Comparison of ENCODE assay signal across 8 cellular contexts in the genomic region with DNA sequence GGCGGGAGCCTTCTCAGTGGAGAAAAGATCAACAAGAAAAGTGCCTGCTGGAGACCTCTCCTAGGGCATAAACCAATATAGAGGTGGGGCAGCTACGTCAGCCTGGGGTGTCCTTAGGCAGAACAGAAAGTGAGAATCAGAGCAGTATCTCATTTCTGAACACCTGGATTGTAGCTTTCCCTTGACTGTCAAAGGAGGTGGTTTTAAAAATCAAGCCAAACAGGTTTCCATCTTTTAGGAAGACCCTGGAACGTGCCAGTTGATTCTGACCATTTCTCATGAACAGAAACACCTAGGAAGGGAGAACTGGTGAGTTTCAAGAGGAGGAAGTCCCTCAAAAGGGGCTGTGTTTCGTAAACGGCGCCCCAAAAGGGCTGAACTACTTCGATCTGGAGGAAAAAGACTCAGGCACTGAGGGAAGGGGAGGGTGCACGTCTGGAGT. TPM values are rescaled to one million over a fixed set of nuclear protein-coding genes. Genes with fewer than 3 reads are reported as not detected.
DNase-seq lines count a peak whose midpoint lies in the region.
"Not testable (repeated sequence)": the region's sequence is repeated elsewhere in the genome, so short reads cannot be mapped to it uniquely, and the experiment has no call there.

No MANE protein-coding gene starts in this region.

- POLR2A ChIA-PET in CD4-positive, alpha-beta memory T cell (lab: Charles Lee; ENCODE audit: partially characterized antibody): interaction anchor here (0.5 to 4.5 kb wide), 17 partner anchors 27 to 237 kb away, joined by 3 to 66 read pairs (median 6); a partner anchor contains a TSS

- not testable (repeated sequence) for H3K36me3 ChIP-seq in CD4-positive, alpha-beta memory T cell (ENCODE audit: insufficient read depth, low read length); iPS DF 6.9 (ENCODE audit: control insufficient read depth, insufficient read depth, low read length); neuron (ENCODE audit: insufficient read depth, low read length)

- CTCF ChIA-PET in CD4-positive, alpha-beta memory T cell (lab: Charles Lee; ENCODE audit: partially characterized antibody): not testable (repeated sequence)

- H3K36me3 Mint-ChIP-seq in CD4-positive, alpha-beta memory T cell: peaks cover 5 to 31% of the 10 kb centered on the region in 2 donors
- H3K36me3 Mint-ChIP-seq in IgD-negative memory B cell: not testable (repeated sequence)

- peak overlapping the region; percentile 94 to 100 (median 98) for H3K4me3 Mint-ChIP-seq in CD4-positive, alpha-beta memory T cell
- peak overlapping the region; percentile 89 to 98 (median 97) for H3K4me3 Mint-ChIP-seq in IgD-negative memory B cell

- H3K9me3 Mint-ChIP-seq in CD4-positive, alpha-beta memory T cell; IgD-negative memory B cell: not testable (repeated sequence)

- H3K27ac ChIP-seq in CD4-positive, alpha-beta memory T cell (ENCODE audit: low read depth, low read length): peak overlapping the region; percentile 99
- H3K27ac ChIP-seq in cingulate gyrus (ENCODE audit: low read depth, low read length): peak overlapping the region; percentile 0
- H3K27ac ChIP-seq in iPS DF 6.9 (ENCODE audit: low read length): not testable (repeated sequence)

- not testable (repeated sequence) for H2AFZ ChIP-seq in neuron (ENCODE audit: low read depth, low read length)

- H3K27me3 ChIP-seq in CD4-positive, alpha-beta memory T cell (ENCODE audit: insufficient read depth, low read length); iPS DF 6.9 (ENCODE audit: control insufficient read depth, insufficient read depth, low read length); neuron (ENCODE audit: insufficient read depth, low read length): not testable (repeated sequence)

- peaks cover 34% of the 10 kb centered on the region for H3K4me1 ChIP-seq in CD4-positive, alpha-beta memory T cell (ENCODE audit: insufficient read depth, low read length)
- H3K4me1 ChIP-seq in iPS DF 6.9 (ENCODE audit: control insufficient read depth, insufficient read depth, low read length); neuron (ENCODE audit: insufficient read depth, low read length): not testable (repeated sequence)

- H3K4me1 Mint-ChIP-seq in CD4-positive, alpha-beta memory T cell: peaks cover 19 to 58% (median 28%) of the 10 kb centered on the region in 4 donors
- H3K4me1 Mint-ChIP-seq in IgD-negative memory B cell: peaks cover 19 to 30% (median 21%) of the 10 kb centered on the region in 3 donors

- peak overlapping the region; percentile 38 to 68 for H3K4me3 ChIP-seq in CD4-positive, alpha-beta memory T cell (ENCODE audit: low read length in 2 of 2)
- H3K4me3 ChIP-seq in iPS DF 6.9 (ENCODE audit: low read length) (peak overlapping the region; percentile 18; the same call in 1 of the 2 replicates), neuron (ENCODE audit: low read length) (peak overlapping the region; percentile 94)

- not testable (repeated sequence) for H3K9me3 ChIP-seq in CD4-positive, alpha-beta memory T cell (ENCODE audit: control insufficient read depth in 1 of 2, low read length in 2 of 2); iPS DF 6.9 (ENCODE audit: control insufficient read depth, insufficient read depth, low read length); neuron (ENCODE audit: low read length)

- H3K27ac Mint-ChIP-seq in CD4-positive, alpha-beta memory T cell: peak overlapping the region; percentile 96 to 100 (median 99)
- H3K27ac Mint-ChIP-seq in IgD-negative memory B cell: peak overlapping the region; percentile 97 to 99 (median 98)

- intact Hi-C loops in CD4-positive, alpha-beta memory T cell (cut with micrococcal nuclease): loop anchor here (2.0 to 5.0 kb wide), 3 partner anchors 31 to 153 kb away; no protein-coding TSS in a partner anchor

- no CpG with 5 or more reads among the region's 8 CpGs for WGBS in iPS DF 6.9 (ENCODE audit: insufficient coverage, insufficient read length)

- peak; percentile 61 to 80 (median 63) for DNase-seq in CD4-positive, alpha-beta memory T cell
- peak; percentile 53 for DNase-seq in SKM-1 treated with dmso at 0.1 percent for 144 hours (lab: John Stamatoyannopoulos, UW; ENCODE audit: unreplicated experiment)
- peak; percentile 44 to 47 for DNase-seq in activated T-cell treated with anti-CD3 and anti-CD28 coated beads, Interleukin-2, amount 50 U/mL, for 48 hours
- DNase-seq in iPS DF 6.9 (ENCODE audit: low read depth, low spot score): not testable (repeated sequence)
- DNase-seq in stimulated activated naive CD4-positive, alpha-beta T cell treated with Interleukin-2 at 50 U/mL for 16 hours (lab: John Stamatoyannopoulos, UW): peak; percentile 12

- not testable (repeated sequence) for H3K27me3 Mint-ChIP-seq in CD4-positive, alpha-beta memory T cell; IgD-negative memory B cell

RNA-seq across cellular contexts. Expression of a gene that starts 0.7 kb away (rescaled TPM):
- total RNA-seq in CD4-positive, alpha-beta memory T cell: 100 to 1,000 TPM; 177 to 184 TPM
- 10 to 100 TPM; 89.5 to 94.6 TPM for polyA plus RNA-seq in CD4-positive, alpha-beta memory T cell
- 34.1 TPM for polyA plus RNA-seq in IgD-negative memory B cell

Comparison
In these comparisons a context has a peak if more than half of its experiments do, and no peak if none do; other contexts are left out.
1. H3K4me3 ChIP-seq: peak in every context shown above with its lines; median percentile 94 in neuron; 53 in CD4-positive, alpha-beta memory T cell; 18 in iPS DF 6.9.